Comparison of ENCODE assay signal across 9 cellular contexts in the genomic region with DNA sequence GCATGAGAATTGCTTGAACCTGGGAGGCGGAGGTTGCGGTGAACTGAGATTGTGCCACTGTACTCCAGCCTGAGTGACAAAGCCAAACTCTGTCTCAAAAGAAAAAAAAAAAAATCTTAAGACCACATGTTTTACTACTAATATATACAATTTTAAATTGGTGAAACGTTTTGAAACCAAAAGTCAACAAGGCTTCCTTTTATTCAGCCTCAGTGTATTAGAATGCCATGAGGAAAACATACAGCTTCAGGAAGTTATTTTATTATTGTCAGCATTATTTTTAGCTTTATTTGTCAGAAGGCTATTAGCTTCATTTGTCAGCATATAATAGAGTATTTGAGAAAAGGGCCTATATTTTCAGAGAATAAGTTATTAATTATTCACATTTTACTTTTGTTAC.
"Had no signal": no experiment of that assay in that cellular context is flagged by ENCODE, and none has a peak within 500 bp of the region (broad histone marks: within the 10 kb centered on the region; RNA-seq: fewer than 3 reads in every experiment).

No MANE protein-coding gene starts in this region.

- H3K4me3 ChIP-seq: GM23248, GM23338, HAP-1 had no signal

- H3K9me3 Mint-ChIP-seq: HFFc6 had no signal

- H3K4me3 Mint-ChIP-seq: GM23338, H9, HFFc6 had no signal

- H3K4me1 Mint-ChIP-seq: GM23338, H9 had no signal

- H3K4me1 ChIP-seq: HAP-1 had no signal

- ATAC-seq: GM23338, HCT116 had no signal

- H3K27ac Mint-ChIP-seq: GM23338, H9, HFFc6 had no signal

- DNase-seq: GM23248, GOT3, H7, H9, HCEC 1CT, HFFc6 had no signal

- H3K36me3 ChIP-seq: HAP-1 had no signal

- H3K27ac ChIP-seq: GM23248 had no signal

- H3K9me3 ChIP-seq: HAP-1 had no signal

- H3K9ac ChIP-seq: GM23248 had no signal
